Comparison of ENCODE assay signal across 19 cellular contexts in genomic region chr3:185409957-185410356, GRCh38. TPM values are rescaled to one million over a fixed set of nuclear protein-coding genes. Genes with fewer than 3 reads are reported as not detected.
A peak's percentile ranks its signal among the peaks of the same experiment; 100 is the strongest.
DNase-seq lines count a peak whose midpoint lies in the region; ATAC-seq, FAIRE-seq and TF ChIP-seq lines count a peak whose summit lies in the region.
"Had no signal": no experiment of that assay in that cellular context is flagged by ENCODE, and none has a peak within 500 bp of the region (broad histone marks: within the 10 kb centered on the region; RNA-seq: fewer than 3 reads in every experiment).

No MANE protein-coding gene starts in this region.

- no peaks in the 10 kb centered on the region for H3K27me3 ChIP-seq in CD8-positive, alpha-beta memory T cell (ENCODE audit: insufficient read depth, low read length, poor library complexity, severe bottlenecking)
- H3K27me3 ChIP-seq: MG63 had no signal

- H3K36me3 ChIP-seq in CD8-positive, alpha-beta memory T cell (ENCODE audit: insufficient read depth, low read length): no peaks in the 10 kb centered on the region
- H3K36me3 ChIP-seq: MG63 had no signal

- no peaks in the 10 kb centered on the region for H3K27me3 Mint-ChIP-seq in WTC11 (ENCODE audit: low read depth)
- peaks cover 2 to 6% of the 10 kb centered on the region in 2 donors for H3K27me3 Mint-ChIP-seq in CD8-positive, alpha-beta memory T cell

- H3K27ac ChIP-seq in CD8-positive, alpha-beta memory T cell (ENCODE audit: low read depth, low read length): no peak overlapping the region
- H3K27ac ChIP-seq: RWPE1 had no signal

- H3K4me1 ChIP-seq in CD8-positive, alpha-beta memory T cell (ENCODE audit: insufficient read depth, low read length): no peaks in the 10 kb centered on the region

- H3K36me3 Mint-ChIP-seq in WTC11: no peaks in the 10 kb centered on the region
- H3K36me3 Mint-ChIP-seq in CD8-positive, alpha-beta memory T cell: no peaks in the 10 kb centered on the region
- H3K36me3 Mint-ChIP-seq: CD14-positive monocyte had no signal

- no peak overlapping the region for H3K27ac Mint-ChIP-seq in WTC11
- no peak overlapping the region for H3K27ac Mint-ChIP-seq in CD8-positive, alpha-beta memory T cell
- H3K27ac Mint-ChIP-seq: CD14-positive monocyte had no signal

- peaks cover 3% of the 10 kb centered on the region; the same call in 1 of the 2 replicates for H3K4me1 Mint-ChIP-seq in WTC11
- H3K4me1 Mint-ChIP-seq in CD8-positive, alpha-beta memory T cell: no peaks in the 10 kb centered on the region
- H3K4me1 Mint-ChIP-seq: CD14-positive monocyte had no signal

- H3K4me3 ChIP-seq in CD8-positive, alpha-beta memory T cell (ENCODE audit: low read length): no peak overlapping the region
- H3K4me3 ChIP-seq: MG63 had no signal

- no peaks in the 10 kb centered on the region for H3K9me3 ChIP-seq in CD8-positive, alpha-beta memory T cell (ENCODE audit: low read length)
- H3K9me3 ChIP-seq: MG63 had no signal

- H3K9me3 Mint-ChIP-seq in WTC11: no peaks in the 10 kb centered on the region
- H3K9me3 Mint-ChIP-seq in CD8-positive, alpha-beta memory T cell: peaks cover 0 to 3% (median 0%) of the 10 kb centered on the region in 5 donors
- H3K9me3 Mint-ChIP-seq: CD14-positive monocyte had no signal

- peak; percentile 50 for ATAC-seq in WTC11
- no peak for ATAC-seq in stimulated activated naive CD8-positive, alpha-beta T cell treated with anti-CD3 and anti-CD28 coated beads, Interleukin-15, Interleukin-2, amounts not matched to agents 100 U/mL and 50 U/mL, for 24 hours
- ATAC-seq: PC-3 had no signal

- no peak overlapping the region for H3K4me3 Mint-ChIP-seq in WTC11
- no peak overlapping the region for H3K4me3 Mint-ChIP-seq in CD8-positive, alpha-beta memory T cell
- H3K4me3 Mint-ChIP-seq: CD14-positive monocyte had no signal

- no peak for TF ChIP-seq POLR2A in GM12891 (IDR thresholded peaks at IDR 0.05; ENCODE audit: low read depth, low read length)

- FAIRE-seq in GM12891 (lab: Jason Lieb, UNC): peak; percentile 58

- CTCF ChIA-PET in WTC11 (lab: Charles Lee): no interaction called here
- CTCF ChIA-PET in CD8-positive, alpha-beta memory T cell (lab: Charles Lee): no interaction called here

- POLR2A ChIA-PET in WTC11 (lab: Charles Lee): interaction anchor here (0.5 kb wide), 1 partner anchor 142 kb away, joined by 3 read pairs; no protein-coding TSS in a partner anchor
- POLR2A ChIA-PET in CD8-positive, alpha-beta memory T cell (lab: Charles Lee): no interaction called here

- no peak for DNase-seq in GM12891 (ENCODE audit: insufficient read length, low spot score)
- peak; percentile 12 for DNase-seq in HT1080 (ENCODE audit: low read depth)
- peak; percentile 20 for DNase-seq in WTC11 (ENCODE audit: low spot score)
- DNase-seq in stimulated activated naive CD8-positive, alpha-beta T cell treated with anti-CD3 and anti-CD28 coated beads, Interleukin-15, Interleukin-2, amounts not matched to agents 100 U/mL and 50 U/mL, for 24 hours: no peak
- DNase-seq in CD8-positive, alpha-beta memory T cell: no peak
- DNase-seq in effector CD4-positive, alpha-beta T cell: no peak
- DNase-seq in activated CD4-positive, CD25-positive, alpha-beta regulatory T cell treated with anti-CD3 and anti-CD28 coated beads, Interleukin-2, amount 50 U/mL, for 72 hours: no peak
- DNase-seq: EL, H7, Kasumi-1, MG63, NCI-H1092, NCI-H2081 treated with DMSO at 0.1 percent for 48 hours, NCI-H446 treated with DMSO at 0.1 percent for 48 hours, NCI-H774, PC-3, T-helper 1 cell had no signal

- TF ChIP-seq CTCF in WTC11 (IDR thresholded peaks at IDR 0.05): no peak

TF ChIP-seq in GM12891, 5 proteins besides CTCF, POLR2A, EP300 and RAD21:
- TF ChIP-seq SPI1 (IDR thresholded peaks at IDR 0.05; ENCODE audit: low read depth, low read length): no peak
- TF ChIP-seq POU2F2 (IDR thresholded peaks at IDR 0.05; ENCODE audit: low read depth, low read length): no peak
- no peak for TF ChIP-seq TAF1 (IDR thresholded peaks at IDR 0.05; ENCODE audit: low read depth, low read length)
TF ChIP-seq in GM12891: peak in this region for 0.

TF ChIP-seq in WTC11, 78 proteins besides CTCF, POLR2A, EP300 and RAD21:
- TF ChIP-seq ZNF532 (CRISPR knock-in tag; IDR thresholded peaks at IDR 0.05; ENCODE audit: borderline replicate concordance) (no peak), PRRX2 (CRISPR knock-in tag; IDR thresholded peaks at IDR 0.05) (no peak), JUN (CRISPR knock-in tag; IDR thresholded peaks at IDR 0.05) (no peak), KAT7 (CRISPR knock-in tag; IDR thresholded peaks at IDR 0.05; ENCODE audit: borderline replicate concordance) (no peak), SP1 (CRISPR knock-in tag; conservative IDR thresholded peaks at IDR 0.05) (no peak), ZBTB43 (CRISPR knock-in tag; IDR thresholded peaks at IDR 0.05) (no peak), ZNF263 (CRISPR knock-in tag; IDR thresholded peaks at IDR 0.05; ENCODE audit: low read depth) (no peak), NR1H2 (CRISPR knock-in tag; IDR thresholded peaks at IDR 0.05) (no peak), TCF7 (CRISPR knock-in tag; IDR thresholded peaks at IDR 0.05; ENCODE audit: low read depth) (no peak)

RNA-seq across cellular contexts. Expression of gene MAP3K13, which starts 47.0 kb away (rescaled TPM):
- 11.1 TPM for polyA plus RNA-seq in GM12891 (2012; ENCODE audit: low read depth, missing spikeins)
- 17.6 and 25.6 TPM in 2 replicates for total RNA-seq in HT1080 (2014; rRNA removed; shearing (Covaris generic))
- 31.7 and 36.6 TPM in 2 replicates for polyA plus RNA-seq in HT1080 (2015; cell fraction: cytosol; rRNA removed)
- polyA plus RNA-seq in HT1080 (2015; cell fraction: nucleus; rRNA removed): 6.7 and 12.3 TPM in 2 replicates
- total RNA-seq in WTC11 (2021): 9.1 to 9.8 TPM (median 9.5 TPM) in 3 replicates
- total RNA-seq in CD8-positive, alpha-beta memory T cell: 10 to 100 TPM; 14.1 to 15.2 TPM
- 41.0 TPM for polyA plus RNA-seq in CD8-positive, alpha-beta memory T cell
- total RNA-seq: H7 had no signal

Comparison
In these comparisons a context has a peak if more than half of its experiments do, and no peak if none do; other contexts are left out.
1. DNase-seq: peak in HT1080 (single experiment) and WTC11 (single experiment); none in GM12891 (single experiment), stimulated activated naive CD8-positive, alpha-beta T cell treated with anti-CD3 and anti-CD28 coated beads, Interleukin-15, Interleukin-2, amounts not matched to agents 100 U/mL and 50 U/mL, for 24 hours (single experiment), CD8-positive, alpha-beta memory T cell (0 of 5), effector CD4-positive, alpha-beta T cell (single experiment) and activated CD4-positive, CD25-positive, alpha-beta regulatory T cell treated with anti-CD3 and anti-CD28 coated beads, Interleukin-2, amount 50 U/mL, for 72 hours (single experiment).